In the genomic region with DNA sequence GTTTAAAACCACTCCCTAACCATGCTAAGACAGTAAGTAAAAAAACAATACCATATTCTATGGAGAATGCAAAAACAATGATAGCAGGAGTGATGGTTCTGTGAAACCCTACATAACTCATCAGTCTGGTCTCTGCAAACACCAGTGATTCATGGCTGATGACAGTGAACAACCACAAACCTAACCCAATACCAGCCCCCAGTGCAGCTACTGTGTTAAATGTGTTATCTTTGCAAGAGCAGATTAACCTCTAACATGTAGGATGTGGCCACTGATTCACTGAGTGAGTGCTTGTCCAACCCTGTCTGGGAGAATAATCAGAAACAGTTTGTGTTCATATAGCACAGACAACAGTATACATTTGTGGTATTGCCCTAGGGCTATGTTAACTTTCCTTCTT, we compare ENCODE assay signal across 13 cellular contexts.
DNase-seq lines count a peak whose midpoint lies in the region; ATAC-seq and TF ChIP-seq lines count a peak whose summit lies in the region.
"Had no signal": no experiment of that assay in that cellular context is flagged by ENCODE, and none has a peak within 500 bp of the region (broad histone marks: within the 10 kb centered on the region; RNA-seq: fewer than 3 reads in every experiment).

No MANE protein-coding gene starts in this region.

- ATAC-seq in activated CD8-positive, alpha-beta T cell treated with anti-CD3 and anti-CD28 coated beads for 36 hours = peak; percentile 83
- ATAC-seq in left ventricle myocardium superior (no peak), HG03571 (IDR thresholded peaks at IDR 0.05; ENCODE audit: unreplicated experiment) (no peak)

- POLR2A ChIA-PET in activated CD8-positive, alpha-beta T cell treated with anti-CD3 and anti-CD28 coated beads for 36 hours (lab: Charles Lee) = no interaction called here

- H3K27me3 Mint-ChIP-seq in activated CD8-positive, alpha-beta T cell treated with anti-CD3 and anti-CD28 coated beads for 36 hours = peaks cover 9% of the 10 kb centered on the region

- no peaks in the 10 kb centered on the region for H3K4me1 Mint-ChIP-seq in activated CD8-positive, alpha-beta T cell treated with anti-CD3 and anti-CD28 coated beads for 36 hours (ENCODE audit: low read depth)
- H3K4me1 Mint-ChIP-seq: B cell had no signal

- no peak overlapping the region for H3K4me3 Mint-ChIP-seq in activated CD8-positive, alpha-beta T cell treated with anti-CD3 and anti-CD28 coated beads for 36 hours
- H3K4me3 Mint-ChIP-seq: B cell had no signal

- intact Hi-C loops in activated CD8-positive, alpha-beta T cell treated with anti-CD3 and anti-CD28 coated beads for 36 hours (cut with micrococcal nuclease) = no loop called here
- intact Hi-C loops in left ventricle myocardium superior (cut with micrococcal nuclease) = no loop called here

- TF ChIP-seq CTCF in activated CD8-positive, alpha-beta T cell treated with anti-CD3 and anti-CD28 coated beads for 36 hours (IDR thresholded peaks at IDR 0.05) = no peak

- CTCF ChIA-PET in activated CD8-positive, alpha-beta T cell treated with anti-CD3 and anti-CD28 coated beads for 36 hours (lab: Charles Lee) = no interaction called here

- no peak overlapping the region for H3K27ac Mint-ChIP-seq in activated CD8-positive, alpha-beta T cell treated with anti-CD3 and anti-CD28 coated beads for 36 hours
- H3K27ac Mint-ChIP-seq: B cell had no signal

- peak; percentile 40 for DNase-seq in stimulated activated CD4-positive, alpha-beta T cell treated with anti-CD3 and anti-CD28 coated beads, Interleukin-1b, Interleukin-23, amount 100 ng/mL, for 48 hours
- DNase-seq in stimulated activated CD4-positive, alpha-beta T cell treated with anti-CD3 and anti-CD28 coated beads, Interleukin-2, amount 100 ng/mL, for 24 hours = no peak
- DNase-seq in activated CD8-positive, alpha-beta T cell treated with anti-CD3 and anti-CD28 coated beads for 36 hours = peak; percentile 56
- peak; percentile 27 for DNase-seq in foreskin melanocyte
- DNase-seq in NCI-H187 treated with DMSO at 0.1 percent for 48 hours (lab: John Stamatoyannopoulos, UW) = no peak
- DNase-seq in left ventricle myocardium superior = no peak
- no peak for DNase-seq in NCI-H748 treated with DMSO at 0.1 percent for 48 hours (lab: John Stamatoyannopoulos, UW)
- DNase-seq: central memory CD4-positive, alpha-beta T cell; GDM1; NCI-H1092; NCI-H774 had no signal

- no peaks in the 10 kb centered on the region for H3K9me3 Mint-ChIP-seq in activated CD8-positive, alpha-beta T cell treated with anti-CD3 and anti-CD28 coated beads for 36 hours

- no peaks in the 10 kb centered on the region for H3K36me3 Mint-ChIP-seq in activated CD8-positive, alpha-beta T cell treated with anti-CD3 and anti-CD28 coated beads for 36 hours (ENCODE audit: low read depth)

Comparison
In these comparisons a context has a peak if more than half of its experiments do, and no peak if none do; other contexts are left out.
1. DNase-seq: peak in stimulated activated CD4-positive, alpha-beta T cell treated with anti-CD3 and anti-CD28 coated beads, Interleukin-1b, Interleukin-23, amount 100 ng/mL, for 48 hours (single experiment), activated CD8-positive, alpha-beta T cell treated with anti-CD3 and anti-CD28 coated beads for 36 hours (single experiment) and foreskin melanocyte (single experiment); none in stimulated activated CD4-positive, alpha-beta T cell treated with anti-CD3 and anti-CD28 coated beads, Interleukin-2, amount 100 ng/mL, for 24 hours (0 of 2), NCI-H187 treated with DMSO at 0.1 percent for 48 hours (single experiment), left ventricle myocardium superior (single experiment) and NCI-H748 treated with DMSO at 0.1 percent for 48 hours (single experiment).